ENCODE assay signal across 1 cellular context in genomic region chr5:132557425-132557805, GRCh38.
TF ChIP-seq lines count a peak whose summit lies in the region.

No MANE protein-coding gene starts in this region.

TF ChIP-seq in HepG2, 621 proteins besides CTCF, POLR2A, EP300 and RAD21 (continued from another document and continues in another):
- TF ChIP-seq ZNF513 (CRISPR knock-in tag; conservative IDR thresholded peaks at IDR 0.05) (no peak), ZNF264 (CRISPR knock-in tag; IDR thresholded peaks at IDR 0.05) (no peak), ZNF292 (CRISPR knock-in tag; IDR thresholded peaks at IDR 0.05; ENCODE audit: borderline replicate concordance, low read depth) (no peak), ARHGAP35 (CRISPR knock-in tag; IDR thresholded peaks at IDR 0.05; ENCODE audit: borderline replicate concordance) (no peak), DNMT1 (CRISPR knock-in tag; IDR thresholded peaks at IDR 0.05) (no peak), FOSL2 (CRISPR knock-in tag; IDR thresholded peaks at IDR 0.05) (peak; percentile 37; the same call in 1 of the 2 replicates), KDM5A (IDR thresholded peaks at IDR 0.05; ENCODE audit: borderline replicate concordance, low read length) (0 out of 2 replicates have a peak, but pooled peaks have one; percentile 24), HOXA5 (CRISPR knock-in tag; IDR thresholded peaks at IDR 0.05) (no peak), MED1 (CRISPR knock-in tag; IDR thresholded peaks at IDR 0.05) (peak; percentile 75), NFYB (CRISPR knock-in tag; IDR thresholded peaks at IDR 0.05) (no peak), SMAD9 (CRISPR knock-in tag; IDR thresholded peaks at IDR 0.05) (no peak), DRAP1 (CRISPR knock-in tag; IDR thresholded peaks at IDR 0.05) (no peak), ZBTB26 (CRISPR knock-in tag; IDR thresholded peaks at IDR 0.05; ENCODE audit: borderline replicate concordance) (no peak), ELF1 (CRISPR knock-in tag; IDR thresholded peaks at IDR 0.05) (no peak), ZNF691 (CRISPR knock-in tag; IDR thresholded peaks at IDR 0.05; ENCODE audit: borderline replicate concordance, low read depth) (no peak), ZNF609 (CRISPR knock-in tag; IDR thresholded peaks at IDR 0.05; ENCODE audit: borderline replicate concordance) (no peak; the same call in 1 of the 2 replicates), MXI1 (IDR thresholded peaks at IDR 0.05; ENCODE audit: borderline replicate concordance, low read depth, low read length) (peak; percentile 49; the same call in 1 of the 3 replicates), ZNF224 (CRISPR knock-in tag; IDR thresholded peaks at IDR 0.05) (no peak), MZF1 (CRISPR knock-in tag; IDR thresholded peaks at IDR 0.05; ENCODE audit: borderline replicate concordance) (no peak), GLMP (CRISPR knock-in tag; IDR thresholded peaks at IDR 0.05; ENCODE audit: borderline replicate concordance) (no peak), ZNF431 (CRISPR knock-in tag; IDR thresholded peaks at IDR 0.05; ENCODE audit: borderline replicate concordance, low read depth) (no peak), MXD1 (CRISPR knock-in tag; IDR thresholded peaks at IDR 0.05) (no peak), ZMYM3 (CRISPR knock-in tag; IDR thresholded peaks at IDR 0.05) (no peak), ZNF276 (CRISPR knock-in tag; IDR thresholded peaks at IDR 0.05; ENCODE audit: low read depth) (no peak), ZFX (CRISPR knock-in tag; IDR thresholded peaks at IDR 0.05; ENCODE audit: low read depth) (peak; percentile 65), PAWR (CRISPR knock-in tag; IDR thresholded peaks at IDR 0.05; ENCODE audit: borderline replicate concordance) (no peak), ZFY (CRISPR knock-in tag; IDR thresholded peaks at IDR 0.05) (no peak; the same call in 1 of the 2 replicates), FOXA3 (CRISPR knock-in tag; IDR thresholded peaks at IDR 0.05) (peak; percentile 51), NR2F1 (CRISPR knock-in tag; IDR thresholded peaks at IDR 0.05) (no peak), EZH2 (conservative IDR thresholded peaks at IDR 0.05; ENCODE audit: low read depth, low read length) (no peak), NFE2L2 (IDR thresholded peaks at IDR 0.05; ENCODE audit: low read length) (no peak), ZNF441 (CRISPR knock-in tag; IDR thresholded peaks at IDR 0.05; ENCODE audit: borderline replicate concordance) (no peak), ZNF75D (CRISPR knock-in tag; IDR thresholded peaks at IDR 0.05; ENCODE audit: borderline replicate concordance) (no peak), CEBPG (CRISPR knock-in tag; IDR thresholded peaks at IDR 0.05) (no peak), THRA (CRISPR knock-in tag; IDR thresholded peaks at IDR 0.05; ENCODE audit: borderline replicate concordance) (0 out of 2 replicates have a peak, but pooled peaks have one; percentile 36), FOXO4 (CRISPR knock-in tag; conservative IDR thresholded peaks at IDR 0.05) (no peak), MAF1 (CRISPR knock-in tag; IDR thresholded peaks at IDR 0.05; ENCODE audit: borderline replicate concordance) (no peak), ZNF275 (CRISPR knock-in tag; IDR thresholded peaks at IDR 0.05; ENCODE audit: borderline replicate concordance) (no peak), TFE3 (CRISPR knock-in tag; IDR thresholded peaks at IDR 0.05) (no peak), HIC2 (CRISPR knock-in tag; IDR thresholded peaks at IDR 0.05; ENCODE audit: low read depth) (no peak)
